ENCODE assay signal across 9 cellular contexts in genomic region chr7:88789480-88790064, GRCh38. TPM values are rescaled to one million over a fixed set of nuclear protein-coding genes. Genes with fewer than 3 reads are reported as not detected.
A peak's percentile ranks its signal among the peaks of the same experiment; 100 is the strongest.
DNase-seq lines count a peak whose midpoint lies in the region; ATAC-seq and TF ChIP-seq lines count a peak whose summit lies in the region.
"Had no signal": no experiment of that assay in that cellular context is flagged by ENCODE, and none has a peak within 500 bp of the region (broad histone marks: within the 10 kb centered on the region; RNA-seq: fewer than 3 reads in every experiment).

No MANE protein-coding gene starts in this region.

- TF ChIP-seq CTCF in mammary epithelial cell (conservative IDR thresholded peaks at IDR 0.05 in 1 of 2, IDR thresholded peaks at IDR 0.05 in 1 of 2; ENCODE audit: extremely low read depth in 1 of 2, insufficient read depth in 1 of 2, low read depth in 1 of 2, low read length in 2 of 2) (peak; percentile 48 to 57), osteocyte (IDR thresholded peaks at IDR 0.05) (peak; percentile 64)

- H3K4me1 Mint-ChIP-seq in osteocyte (ENCODE audit: unreplicated experiment): no peaks in the 10 kb centered on the region

- H3K27ac Mint-ChIP-seq in osteocyte (ENCODE audit: unreplicated experiment): no peak overlapping the region

- no peaks in the 10 kb centered on the region for H3K36me3 ChIP-seq in mammary epithelial cell (ENCODE audit: insufficient read depth, low read length)

- DNase-seq in SHP77 (lab: John Stamatoyannopoulos, UW) (peak; percentile 3 to 27), SHP77 treated with DMSO at 0.1 percent for 48 hours (lab: John Stamatoyannopoulos, UW) (no peak), LoVo (ENCODE audit: low spot score) (peak; percentile 55), mammary epithelial cell (peak; percentile 11), osteocyte (ENCODE audit: extremely low spot score, unreplicated experiment) (no peak), GM19238 (ENCODE audit: insufficient read length, low spot score) (no peak)
- no peak for DNase-seq in stimulated activated naive CD4-positive, alpha-beta T cell treated with Interleukin-2 at 50 U/mL for 16 hours (lab: John Stamatoyannopoulos, UW)

- no peak overlapping the region for H2AFZ ChIP-seq in mammary epithelial cell (ENCODE audit: low read depth, low read length)

- no peaks in the 10 kb centered on the region for H4K20me1 ChIP-seq in mammary epithelial cell (ENCODE audit: insufficient read depth, low read length)

- H3K9ac ChIP-seq in mammary epithelial cell (ENCODE audit: insufficient read depth, low read length): no peak overlapping the region

- 46% methylated on average over 2 of the region's 2 CpGs for WGBS in mammary epithelial cell (ENCODE audit: low coverage, missing lambda C conversion rate)

- H3K4me1 ChIP-seq in mammary epithelial cell (ENCODE audit: insufficient read depth, low read length): no peaks in the 10 kb centered on the region

- in situ Hi-C loops in mammary epithelial cell (cut with MboI; ENCODE audit: low sequenced_read_pairs in 2 of 2): loop anchor here in 1 of 2 donors (25.0 kb wide), 1 partner anchor 1323 kb away; no protein-coding TSS in a partner anchor

- H3K36me3 Mint-ChIP-seq in osteocyte (ENCODE audit: unreplicated experiment): no peaks in the 10 kb centered on the region

- dilution Hi-C loops in mammary epithelial cell (cut with HindIII; ENCODE audit: low sequenced_read_pairs): no loop called here

- no peak overlapping the region for H3K4me3 ChIP-seq in mammary epithelial cell (replicated peaks in 1 of 3; ENCODE audit: insufficient read depth in 1 of 3, low read depth in 2 of 3, low read length in 3 of 3)

- H3K27me3 Mint-ChIP-seq in osteocyte (ENCODE audit: unreplicated experiment): no peaks in the 10 kb centered on the region

- H3K4me2 ChIP-seq in mammary epithelial cell (ENCODE audit: insufficient read depth, low read depth, low read length): no peak overlapping the region

- CTCF ChIA-PET in mammary epithelial cell (lab: Charles Lee; ENCODE audit: low non-redundant PET): no interaction called here

- intact Hi-C loops in mammary epithelial cell (cut with micrococcal nuclease): loop anchor here (5.0 kb wide), 1 partner anchor 833 kb away; no protein-coding TSS in a partner anchor

- H3K9me3 Mint-ChIP-seq in osteocyte (ENCODE audit: unreplicated experiment): no peaks in the 10 kb centered on the region

- H3K4me3 Mint-ChIP-seq in osteocyte (ENCODE audit: unreplicated experiment): no peak overlapping the region

- H3K9me3 ChIP-seq in mammary epithelial cell (replicated peaks; ENCODE audit: insufficient read depth, low read length): no peaks in the 10 kb centered on the region

- no peaks in the 10 kb centered on the region for H3K27me3 ChIP-seq in mammary epithelial cell (ENCODE audit: insufficient read depth, low read length)

- ATAC-seq in HG03457 (IDR thresholded peaks at IDR 0.05; ENCODE audit: unreplicated experiment): no peak

- BruUV-seq in mammary epithelial cell (replicated peaks; lab: Mats Ljungman, UMichigan): no TSS peak

- H3K79me2 ChIP-seq in mammary epithelial cell (ENCODE audit: insufficient read depth, low read length): no peaks in the 10 kb centered on the region

- no peak overlapping the region for H3K27ac ChIP-seq in mammary epithelial cell (ENCODE audit: insufficient read depth, low read depth, low read length)

RNA-seq across cellular contexts. Expression of gene TEX47, which starts 6.0 kb away (rescaled TPM):
- total RNA-seq in mammary epithelial cell: not detected
- not detected for polyA plus RNA-seq in mammary epithelial cell
- polyA minus RNA-seq in mammary epithelial cell: not detected
- total RNA-seq in osteocyte: not detected in 2 replicates
- total RNA-seq: activated CD8-positive, alpha-beta memory T cell treated with anti-CD3 and anti-CD28 coated beads for 36 hours had no signal

RNA-seq across cellular contexts. Expression of gene ZNF804B, which starts 30.1 kb away (rescaled TPM):
- total RNA-seq in mammary epithelial cell (not detected), osteocyte (not detected in 2 replicates)
- not detected for polyA plus RNA-seq in mammary epithelial cell
- not detected for polyA minus RNA-seq in mammary epithelial cell
- total RNA-seq: activated CD8-positive, alpha-beta memory T cell treated with anti-CD3 and anti-CD28 coated beads for 36 hours had no signal

Comparison
In these comparisons a context has a peak if more than half of its experiments do, and no peak if none do; other contexts are left out.
1. DNase-seq: peak in SHP77 (2 of 2), LoVo (single experiment) and mammary epithelial cell (single experiment); none in SHP77 treated with DMSO at 0.1 percent for 48 hours (single experiment), osteocyte (single experiment), stimulated activated naive CD4-positive, alpha-beta T cell treated with Interleukin-2 at 50 U/mL for 16 hours (single experiment) and GM19238 (single experiment).